Comparison of ENCODE assay signal across 33 cellular contexts in genomic region chr12:94513527-94513926, GRCh38. TPM values are rescaled to one million over a fixed set of nuclear protein-coding genes. Genes with fewer than 3 reads are reported as not detected.
DNase-seq lines count a peak whose midpoint lies in the region; ATAC-seq, FAIRE-seq and TF ChIP-seq lines count a peak whose summit lies in the region.
"Had no signal": no experiment of that assay in that cellular context is flagged by ENCODE, and none has a peak within 500 bp of the region (broad histone marks: within the 10 kb centered on the region; RNA-seq: fewer than 3 reads in every experiment).

No MANE protein-coding gene starts in this region.

- intact Hi-C loops in HepG2 (cut with micrococcal nuclease; ENCODE audit: unreplicated experiment), result no loop called here
- intact Hi-C loops in right lobe of liver (cut with DNase I), result no loop called here
- intact Hi-C loops in GM12878 (cut with micrococcal nuclease; ENCODE audit: unreplicated experiment), result no loop called here

- no peak for ATAC-seq in HepG2
- no peak for ATAC-seq in right lobe of liver
- ATAC-seq in GM12878, result no peak
- ATAC-seq: A549; CD8-positive, alpha-beta T cell had no signal

- TF ChIP-seq CTCF in HepG2 (CRISPR knock-in tag; IDR thresholded peaks at IDR 0.05), result no peak
- TF ChIP-seq CTCF in right lobe of liver (IDR thresholded peaks at IDR 0.05), result no peak
- TF ChIP-seq CTCF in HEK293 (tag by site-specific recombination; IDR thresholded peaks at IDR 0.05), result no peak
- no peak for TF ChIP-seq CTCF in GM12878 (IDR thresholded peaks at IDR 0.05 in 2 of 3, conservative IDR thresholded peaks at IDR 0.05 in 1 of 3; ENCODE audit: control insufficient read depth in 2 of 3, extremely low read depth in 1 of 3, insufficient read depth in 1 of 3, low read depth in 3 of 3, low read length in 3 of 3)

- SMC1A ChIA-PET in GM12878 (lab: Charles Lee; ENCODE audit: uncharacterized antibody, unreplicated experiment), result no interaction called here

- H3K4me2 ChIP-seq in HepG2 (ENCODE audit: low read depth, low read length) (no peak overlapping the region), GM12878 (ENCODE audit: control insufficient read depth, insufficient read depth) (no peak overlapping the region)
- H3K4me2 ChIP-seq: A549; BLaER1; BLaER1 treated with 17β-estradiol and CSF1 and Interleukin-3, amounts not matched to agents 10 nM and 100 nM had no signal

- no peak overlapping the region for H2AFZ ChIP-seq in HepG2 (ENCODE audit: low read length)
- H2AFZ ChIP-seq in GM12878 (ENCODE audit: control insufficient read depth, low read depth, low read length), result no peak overlapping the region

- in situ Hi-C loops in HepG2 (cut with HindIII; ENCODE audit: extremely low pct_ligation_motif_present, low pct_unique_long_range_greater_than_20kb), result no loop called here
- in situ Hi-C loops in GM12878 (cut with MboI), result no loop called here

- H3K9me3 ChIP-seq in HepG2 (ENCODE audit: low read length), result no peaks in the 10 kb centered on the region
- no peaks in the 10 kb centered on the region for H3K9me3 ChIP-seq in right lobe of liver
- H3K9me3 ChIP-seq in HEK293 (ENCODE audit: control insufficient read depth, insufficient read depth, low read depth, low read length), result no peaks in the 10 kb centered on the region
- H3K9me3 ChIP-seq in GM12878 (replicated peaks; ENCODE audit: control insufficient read depth, insufficient read depth, low read length), result no peaks in the 10 kb centered on the region; the same call in 2 of the 3 replicates
- H3K9me3 ChIP-seq: A549, BE2C, BLaER1, Caco-2 had no signal

- TF ChIP-seq RAD21 in HepG2 (CRISPR knock-in tag; IDR thresholded peaks at IDR 0.05) (no peak), GM12878 (IDR thresholded peaks at IDR 0.05; ENCODE audit: insufficient read depth, low read depth, low read length) (no peak)

- CTCF ChIA-PET in HepG2 (lab: Yijun Ruan, JAX; ENCODE audit: low intra/inter-chr PET ratio, low total read pairs) (no interaction called here), HEK293 (lab: Yijun Ruan, JAX) (no interaction called here), GM12878 (lab: Yijun Ruan, JAX) (no interaction called here)

- H3K36me3 ChIP-seq in HepG2 (replicated peaks in 1 of 2; ENCODE audit: control insufficient read depth in 1 of 2, insufficient read depth in 2 of 2, low read length in 2 of 2) (no peaks in the 10 kb centered on the region), right lobe of liver (no peaks in the 10 kb centered on the region), HEK293 (ENCODE audit: control insufficient read depth in 2 of 2, insufficient read depth in 1 of 2, low read length in 2 of 2) (no peaks in the 10 kb centered on the region), GM12878 (ENCODE audit: control insufficient read depth in 2 of 2, insufficient read depth in 2 of 2, low read length in 1 of 2) (no peaks in the 10 kb centered on the region)
- H3K36me3 ChIP-seq: BE2C; BLaER1; BLaER1 treated with 17β-estradiol and CSF1 and Interleukin-3, amounts not matched to agents 10 nM and 100 nM had no signal

- H3K4me3 ChIP-seq in HepG2 (replicated peaks in 1 of 3; ENCODE audit: insufficient read depth in 1 of 3, low read depth in 2 of 3, low read length in 3 of 3), result no peak overlapping the region
- H3K4me3 ChIP-seq in right lobe of liver, result no peak overlapping the region
- H3K4me3 ChIP-seq in HEK293 (ENCODE audit: low read depth, low read length), result no peak overlapping the region
- no peak overlapping the region for H3K4me3 ChIP-seq in GM12878
- H3K4me3 ChIP-seq: A549; BLaER1; BLaER1 treated with 17β-estradiol and CSF1 and Interleukin-3, amounts not matched to agents 10 nM and 100 nM had no signal

- no peak for DNase-seq in HepG2 (ENCODE audit: low spot score)
- DNase-seq in right lobe of liver, result no peak
- DNase-seq in GM12878 (ENCODE audit: low read depth, low spot score), result no peak
- no peak for DNase-seq in NCI-H1436 (lab: John Stamatoyannopoulos, UW)
- no peak for DNase-seq in SKM-1 (lab: John Stamatoyannopoulos, UW; ENCODE audit: unreplicated experiment)
- DNase-seq: 8988T; ACHN; AML-193; BE2C; C1 segment of cervical spinal cord; Caco-2; Calu3; CD4-positive, alpha-beta memory T cell; CD4-positive, alpha-beta T cell; CD4-positive, CD25-positive, alpha-beta regulatory T cell; CD8-positive, alpha-beta memory T cell; CD8-positive, alpha-beta T cell; COR-L47; DMS 273 treated with DMSO at 0.1 percent for 48 hours; DMS153; DMS53; DMS79; DMS79 treated with DMSO at 0.1 percent for 48 hours; DND-41; EL had no signal

- H3K79me2 ChIP-seq in HepG2 (ENCODE audit: insufficient read depth, low read length), result no peaks in the 10 kb centered on the region
- no peaks in the 10 kb centered on the region for H3K79me2 ChIP-seq in GM12878 (ENCODE audit: control insufficient read depth, insufficient read depth, low read length)

- H4K20me1 ChIP-seq in HepG2 (ENCODE audit: insufficient read depth, low read length) (no peaks in the 10 kb centered on the region), GM12878 (ENCODE audit: control insufficient read depth, insufficient read depth) (no peaks in the 10 kb centered on the region)
- H4K20me1 ChIP-seq: BLaER1; BLaER1 treated with 17β-estradiol and CSF1 and Interleukin-3, amounts not matched to agents 10 nM and 100 nM had no signal

- FAIRE-seq in HepG2 (lab: Jason Lieb, UNC) (no peak), GM12878 (lab: Jason Lieb, UNC) (no peak)
- FAIRE-seq: A204.1, A549, D721Med had no signal

- no peaks in the 10 kb centered on the region; a peak in 1 of 5 replicates for H3K27me3 ChIP-seq in HepG2 (ENCODE audit: control insufficient read depth in 1 of 2, insufficient read depth in 2 of 2, low read length in 2 of 2)
- H3K27me3 ChIP-seq in right lobe of liver, result no peaks in the 10 kb centered on the region
- H3K27me3 ChIP-seq in GM12878 (replicated peaks in 1 of 2; ENCODE audit: control insufficient read depth in 2 of 2, insufficient read depth in 2 of 2, low read length in 1 of 2), result no peaks in the 10 kb centered on the region
- H3K27me3 ChIP-seq: BE2C; BLaER1; BLaER1 treated with 17β-estradiol and CSF1 and Interleukin-3, amounts not matched to agents 10 nM and 100 nM had no signal

- H3K9ac ChIP-seq in HepG2 (ENCODE audit: insufficient read depth, low read depth, low read length) (no peak overlapping the region), GM12878 (ENCODE audit: control insufficient read depth, insufficient read depth, low read length) (no peak overlapping the region)
- H3K9ac ChIP-seq: BLaER1; BLaER1 treated with 17β-estradiol and CSF1 and Interleukin-3, amounts not matched to agents 10 nM and 100 nM had no signal

- no peak overlapping the region for H3K27ac ChIP-seq in HepG2 (ENCODE audit: extremely low read length, insufficient read depth, low read length)
- H3K27ac ChIP-seq in right lobe of liver, result no peak overlapping the region
- H3K27ac ChIP-seq in HEK293 (ENCODE audit: extremely low read depth, low read depth, low read length), result no peak overlapping the region
- H3K27ac ChIP-seq in GM12878 (ENCODE audit: control insufficient read depth, insufficient read depth), result no peak overlapping the region
- H3K27ac ChIP-seq: 22Rv1; A549; BLaER1; BLaER1 treated with 17β-estradiol and CSF1 and Interleukin-3, amounts not matched to agents 10 nM and 100 nM; C4-2B had no signal

- POLR2A ChIA-PET in HepG2 (lab: Yijun Ruan, JAX), result no interaction called here
- POLR2A ChIA-PET in HEK293 (lab: Yijun Ruan, JAX), result no interaction called here
- POLR2A ChIA-PET in GM12878 (lab: Charles Lee), result no interaction called here

- no TSS peak for BruUV-seq in HepG2 (replicated peaks; lab: Mats Ljungman, UMichigan)
- no TSS peak for BruUV-seq in GM12878 (replicated peaks; lab: Mats Ljungman, UMichigan)

- 56% methylated on average over 2 of the region's 2 CpGs for WGBS in HepG2 (ENCODE audit: low lambda C conversion rate)
- WGBS in right lobe of liver (ENCODE audit: insufficient coverage, low coverage, low lambda C conversion rate, missing lambda C conversion rate), result 95% methylated on average over 2 of the region's 2 CpGs
- WGBS in GM12878 (ENCODE audit: insufficient coverage, insufficient replicate concordance, low lambda C conversion rate, missing lambda C conversion rate), result 46% methylated on average over 2 of the region's 2 CpGs

- peaks cover 14% of the 10 kb centered on the region for H3K4me1 ChIP-seq in HepG2 (ENCODE audit: insufficient read depth, low read length)
- H3K4me1 ChIP-seq in right lobe of liver, result no peaks in the 10 kb centered on the region
- H3K4me1 ChIP-seq in HEK293 (ENCODE audit: control insufficient read depth, insufficient read depth, low read length), result no peaks in the 10 kb centered on the region
- H3K4me1 ChIP-seq in GM12878 (ENCODE audit: control insufficient read depth, insufficient read depth, low read length), result no peaks in the 10 kb centered on the region
- H3K4me1 ChIP-seq: A549; BE2C; BLaER1; BLaER1 treated with 17β-estradiol and CSF1 and Interleukin-3, amounts not matched to agents 10 nM and 100 nM; Caco-2 had no signal

- TF ChIP-seq POLR2A in HepG2 (IDR thresholded peaks at IDR 0.05; ENCODE audit: insufficient read depth in 1 of 2, low read depth in 2 of 2, low read length in 2 of 2), result no peak
- TF ChIP-seq POLR2A in right lobe of liver (IDR thresholded peaks at IDR 0.05), result no peak
- no peak for TF ChIP-seq POLR2A in GM12878 (IDR thresholded peaks at IDR 0.05; ENCODE audit: low read depth, low read length)

- TF ChIP-seq EP300 in HepG2 (IDR thresholded peaks at IDR 0.05; ENCODE audit: low read depth in 2 of 2, low read length in 2 of 2), result no peak
- TF ChIP-seq EP300 in HepG2 (CRISPR knock-in tag; IDR thresholded peaks at IDR 0.05; ENCODE audit: borderline replicate concordance), result no peak
- TF ChIP-seq EP300 in GM12878 (IDR thresholded peaks at IDR 0.05; ENCODE audit: borderline replicate concordance in 1 of 2, control insufficient read depth in 1 of 2, low read depth in 2 of 2, low read length in 2 of 2), result no peak

- RAD21 ChIA-PET in GM12878 (lab: Charles Lee; ENCODE audit: unreplicated experiment), result no interaction called here

RNA-seq across cellular contexts. Expression of gene CEP83, which starts 53.9 kb away (rescaled TPM):
- total RNA-seq in HepG2 (2016; rRNA removed; fragmentation: Illumina TruSeq; extraction: Trizol) (17.7 and 19.2 TPM in 2 replicates), right lobe of liver (1 to 10 TPM; 4.2 to 9.5 (median 6.4) TPM), GM12878 (2014; rRNA removed) (25.0 and 27.6 TPM in 2 replicates), GM12878 (2014; rRNA removed; fragmentation: Illumina TruSeq; extraction: Trizol) (30.1 and 33.1 TPM in 2 replicates), GM12878 (2021) (15.2 and 20.0 TPM in 2 replicates)
- 9.5 and 10.8 TPM in 2 replicates for total RNA-seq in HepG2 (2016; cell fraction: cytosol; rRNA removed; fragmentation: Illumina TruSeq; extraction: Trizol; ENCODE audit: low read depth)
- 15.2 and 18.0 TPM in 2 replicates for total RNA-seq in HepG2 (2016; cell fraction: insoluble cytoplasmic fraction; rRNA removed; fragmentation: Illumina TruSeq; extraction: Trizol)
- 9.0 and 11.3 TPM in 2 replicates for total RNA-seq in HepG2 (2016; cell fraction: membrane; rRNA removed; fragmentation: Illumina TruSeq; extraction: Trizol)
- 50.5 and 53.3 TPM in 2 replicates for total RNA-seq in HepG2 (2016; cell fraction: nucleus; rRNA removed; fragmentation: Illumina TruSeq; extraction: Trizol)
- polyA plus RNA-seq in HepG2 (2011; rRNA removed) (6.2 and 7.0 TPM in 2 replicates), GM12878 (2011; rRNA removed) (39.0 and 65.8 TPM in 2 replicates), GM12878 (2014; fragmentation: Illumina TruSeq; extraction: Trizol) (36.0 and 50.1 TPM in 2 replicates), GM12878 (2014; fragmentation: Nextera tagmentation; extraction: Ambion mirVana) (1 to 10 TPM; 4.3 to 5.0 TPM), GM12878 (2014; rRNA removed) (18.5 and 25.2 TPM in 2 replicates), GM12878 (2016; fragmentation: Nextera tagmentation; extraction: Ambion mirVana) (10 to 100 TPM; 14.2 to 15.9 TPM)
- polyA plus RNA-seq in HepG2 (2011; cell fraction: cytosol; rRNA removed), result 1.6 TPM in 2 replicates
- 17.3 and 17.7 TPM in 2 replicates for polyA plus RNA-seq in HepG2 (2011; cell fraction: nucleus; rRNA removed)
- polyA plus RNA-seq in HepG2 (2012), result 4.2 and 6.5 TPM in 2 replicates
- 1.7 and 2.2 TPM in 2 replicates for polyA plus RNA-seq in HepG2 (2016; cell fraction: cytosol; fragmentation: Illumina TruSeq; extraction: Trizol; ENCODE audit: low read depth)
- polyA plus RNA-seq in HepG2 (2016; cell fraction: insoluble cytoplasmic fraction; fragmentation: Illumina TruSeq; extraction: Trizol; ENCODE audit: low read depth), result 12.4 and 12.5 TPM in 2 replicates
- 4.4 and 4.7 TPM in 2 replicates for polyA plus RNA-seq in HepG2 (2016; cell fraction: membrane; fragmentation: Illumina TruSeq; extraction: Trizol; ENCODE audit: low read depth)
- 29.8 and 34.0 TPM in 2 replicates for polyA plus RNA-seq in HepG2 (2016; cell fraction: nucleus; fragmentation: Illumina TruSeq; extraction: Trizol; ENCODE audit: insufficient read depth, low read depth)
- 9.6 and 15.5 TPM in 2 replicates for polyA minus RNA-seq in HepG2 (2011; rRNA and poly(A)+ RNA removed; ENCODE audit: low replicate concordance)
- 4.1 and 4.7 TPM in 2 replicates for polyA minus RNA-seq in HepG2 (2011; cell fraction: cytosol; rRNA and poly(A)+ RNA removed)
- polyA minus RNA-seq in HepG2 (2011; cell fraction: nucleus; rRNA and poly(A)+ RNA removed), result 67.5 and 76.2 TPM in 2 replicates
- total RNA-seq in GM12878 (2013; cell fraction: nucleolus; rRNA removed), result 250 and 265 TPM in 2 replicates
- 3.9 TPM for polyA plus RNA-seq in GM12878 (2011; ENCODE audit: low read depth)
- 11.5 and 11.8 TPM in 2 replicates for polyA plus RNA-seq in GM12878 (2011; cell fraction: cytosol; rRNA removed)
- 64.8 and 72.7 TPM in 2 replicates for polyA plus RNA-seq in GM12878 (2011; cell fraction: nucleus; rRNA removed)
- 6.7 and 10.3 TPM in 2 replicates for polyA plus RNA-seq in GM12878 (2012)
- polyA minus RNA-seq in GM12878 (2011; rRNA and poly(A)+ RNA removed), result 32.6 and 36.1 TPM in 2 replicates
- 7.4 and 11.9 TPM in 2 replicates for polyA minus RNA-seq in GM12878 (2011; cell fraction: cytosol; rRNA and poly(A)+ RNA removed)
- 59.0 and 110 TPM in 2 replicates for polyA minus RNA-seq in GM12878 (2011; cell fraction: nucleus; rRNA and poly(A)+ RNA removed)

Comparison
In these comparisons a context has a peak if more than half of its experiments do, and no peak if none do; other contexts are left out.
1. Of the 63 proteins assayed by ChIP-seq in both HepG2 and HEK293: peak only in HepG2: none; only in HEK293: ATF2; in both: none; in neither: 62.